ENCODE assay signal across 8 cellular contexts in genomic region chr14:74257078-74257987, GRCh38. TPM values are rescaled to one million over a fixed set of nuclear protein-coding genes. Genes with fewer than 3 reads are reported as not detected.
DNase-seq lines count a peak whose midpoint lies in the region; ATAC-seq and TF ChIP-seq lines count a peak whose summit lies in the region.

No MANE protein-coding gene starts in this region.

- no peaks in the 10 kb centered on the region for H4K20me1 ChIP-seq in fibroblast of lung (ENCODE audit: control insufficient read depth, extremely low read depth, insufficient read depth, low read length)

- peaks cover 12% of the 10 kb centered on the region for H3K27me3 Mint-ChIP-seq in activated T-cell treated with anti-CD3 and anti-CD28 coated beads, Interleukin-2, amount 50 U/mL, for 24 hours
- peaks cover 59% of the 10 kb centered on the region for H3K27me3 Mint-ChIP-seq in nephron (ENCODE audit: low read depth)

- no peaks in the 10 kb centered on the region for H3K4me1 ChIP-seq in fibroblast of lung (ENCODE audit: control insufficient read depth, extremely low read depth, insufficient read depth, low read length)

- DNase-seq in GM06990 (ENCODE audit: extremely low read depth, insufficient read length) = peak; percentile 73
- peak; percentile 14 for DNase-seq in NOMO-1 treated with DMSO at 0.1 percent for 48 hours (lab: John Stamatoyannopoulos, UW; ENCODE audit: unreplicated experiment)
- peak; percentile 84 for DNase-seq in activated T-cell treated with anti-CD3 and anti-CD28 coated beads, Interleukin-2, amount 50 U/mL, for 24 hours
- peak in 1 of 2 donors; percentile 18 for DNase-seq in fibroblast of lung (ENCODE audit: low read depth in 2 of 2)
- DNase-seq in stimulated activated naive CD8-positive, alpha-beta T cell treated with anti-CD3 and anti-CD28 coated beads, Interleukin-15, Interleukin-2, amounts not matched to agents 100 U/mL and 50 U/mL, for 24 hours = peak; percentile 73
- no peak for DNase-seq in MV-4-11 (lab: John Stamatoyannopoulos, UW)

- H3K9me3 Mint-ChIP-seq in activated T-cell treated with anti-CD3 and anti-CD28 coated beads, Interleukin-2, amount 50 U/mL, for 24 hours = no peaks in the 10 kb centered on the region
- no peaks in the 10 kb centered on the region for H3K9me3 Mint-ChIP-seq in nephron

- no peaks in the 10 kb centered on the region; the same call in none of the 2 replicates for H3K27me3 ChIP-seq in GM06990 (replicated peaks; ENCODE audit: control insufficient read depth, insufficient read depth, low read length)
- peaks cover 15% of the 10 kb centered on the region for H3K27me3 ChIP-seq in fibroblast of lung (ENCODE audit: control insufficient read depth, insufficient read depth, low read length)

- H3K36me3 ChIP-seq in GM06990 (ENCODE audit: control insufficient read depth, insufficient read depth, low read length) = no peaks in the 10 kb centered on the region
- H3K36me3 ChIP-seq in fibroblast of lung (ENCODE audit: control insufficient read depth, insufficient read depth, low read length) = no peaks in the 10 kb centered on the region

- peak overlapping the region; percentile 77 for H3K4me3 Mint-ChIP-seq in activated T-cell treated with anti-CD3 and anti-CD28 coated beads, Interleukin-2, amount 50 U/mL, for 24 hours
- peak overlapping the region; percentile 83 to 85 (median 85) for H3K4me3 Mint-ChIP-seq in nephron

- peak overlapping the region; percentile 90 for H3K4me2 ChIP-seq in fibroblast of lung (ENCODE audit: extremely low read depth, insufficient read depth, low read length)

- no peak overlapping the region for H3K27ac ChIP-seq in fibroblast of lung (ENCODE audit: insufficient read depth, low read length)

- H3K79me2 ChIP-seq in fibroblast of lung (ENCODE audit: control insufficient read depth, insufficient read depth, low read length) = no peaks in the 10 kb centered on the region

- no peaks in the 10 kb centered on the region for H3K36me3 Mint-ChIP-seq in activated T-cell treated with anti-CD3 and anti-CD28 coated beads, Interleukin-2, amount 50 U/mL, for 24 hours (ENCODE audit: low read depth)
- no peaks in the 10 kb centered on the region for H3K36me3 Mint-ChIP-seq in nephron (ENCODE audit: low read depth)

- H3K9me3 ChIP-seq in fibroblast of lung (ENCODE audit: control insufficient read depth, insufficient read depth, low read depth, low read length) = no peaks in the 10 kb centered on the region

- H3K4me1 Mint-ChIP-seq in activated T-cell treated with anti-CD3 and anti-CD28 coated beads, Interleukin-2, amount 50 U/mL, for 24 hours (ENCODE audit: low read depth) = peaks cover 9% of the 10 kb centered on the region
- no peaks in the 10 kb centered on the region for H3K4me1 Mint-ChIP-seq in nephron

- TF ChIP-seq CTCF in GM06990 (IDR thresholded peaks at IDR 0.05; ENCODE audit: insufficient read depth, low read length, poor library complexity, severe bottlenecking) = peak; percentile 61
- TF ChIP-seq CTCF in fibroblast of lung (conservative IDR thresholded peaks at IDR 0.05 in 1 of 2, IDR thresholded peaks at IDR 0.05 in 1 of 2; ENCODE audit: low read depth in 1 of 2, low read length in 2 of 2) = peak; percentile 59 to 70
- peak; percentile 98 for TF ChIP-seq CTCF in nephron (IDR thresholded peaks at IDR 0.05; ENCODE audit: unreplicated experiment in 3 of 3)

- H3K4me3 ChIP-seq in GM06990 (replicated peaks; ENCODE audit: low read depth, low read length) (peak overlapping the region; percentile 64), fibroblast of lung (replicated peaks in 1 of 4; ENCODE audit: control extremely low read depth in 1 of 4, insufficient read depth in 1 of 4, low read depth in 3 of 4, low read length in 4 of 4) (peak overlapping the region; percentile 53 to 78 (median 64))

- peak; percentile 46 for ATAC-seq in HG03039 (IDR thresholded peaks at IDR 0.05; ENCODE audit: unreplicated experiment)
- ATAC-seq in stimulated activated naive CD8-positive, alpha-beta T cell treated with anti-CD3 and anti-CD28 coated beads, Interleukin-15, Interleukin-2, amounts not matched to agents 100 U/mL and 50 U/mL, for 24 hours = peak; percentile 76

- H3K9ac ChIP-seq in fibroblast of lung (ENCODE audit: insufficient read depth, low read length) = no peak overlapping the region

- H3K27ac Mint-ChIP-seq in activated T-cell treated with anti-CD3 and anti-CD28 coated beads, Interleukin-2, amount 50 U/mL, for 24 hours = peak overlapping the region; percentile 52
- no peak overlapping the region for H3K27ac Mint-ChIP-seq in nephron

- peak overlapping the region; percentile 41 for H2AFZ ChIP-seq in fibroblast of lung (ENCODE audit: low read length)

RNA-seq across cellular contexts. Expression of gene VSX2, which starts 18.1 kb away (rescaled TPM):
- total RNA-seq in fibroblast of lung = not detected in 2 replicates
- polyA plus RNA-seq in fibroblast of lung = not detected in 2 replicates
- polyA plus RNA-seq in fibroblast of lung (2012) = not detected in 2 replicates
- not detected in 2 replicates for polyA minus RNA-seq in fibroblast of lung (ENCODE audit: low replicate concordance)

RNA-seq across cellular contexts. Expression of gene ABCD4, which starts 45.4 kb away (rescaled TPM):
- 26.2 and 26.9 TPM in 2 replicates for total RNA-seq in fibroblast of lung
- polyA plus RNA-seq in fibroblast of lung = 10.5 and 12.6 TPM in 2 replicates
- polyA plus RNA-seq in fibroblast of lung (2012) = 12.2 and 15.4 TPM in 2 replicates
- 21.3 and 32.3 TPM in 2 replicates for polyA minus RNA-seq in fibroblast of lung (ENCODE audit: low replicate concordance)
